20 cellular contexts compared by ENCODE assay signal in genomic region chr3:7315037-7315436, GRCh38.
"Had no signal": no experiment of that assay in that cellular context is flagged by ENCODE, and none has a peak within 500 bp of the region (broad histone marks: within the 10 kb centered on the region; RNA-seq: fewer than 3 reads in every experiment).

No MANE protein-coding gene starts in this region.

- H3K36me3 ChIP-seq: heart left ventricle, prostate gland, right lobe of liver, suprapubic skin, thyroid gland, upper lobe of left lung, uterus had no signal

- H3K9ac ChIP-seq: parathyroid adenoma had no signal

- H3K4me1 ChIP-seq: parathyroid adenoma, prostate gland, right lobe of liver, thyroid gland, uterus had no signal

- H3K27ac ChIP-seq: heart left ventricle, parathyroid adenoma, prostate gland, right lobe of liver, suprapubic skin, thyroid gland, upper lobe of left lung, uterus had no signal

- H2AFZ ChIP-seq: parathyroid adenoma had no signal

- H3K4me3 ChIP-seq: heart left ventricle, prostate gland, right lobe of liver, suprapubic skin, thyroid gland, upper lobe of left lung, uterus had no signal

- H3K9me3 ChIP-seq: prostate gland, suprapubic skin, thyroid gland, upper lobe of left lung, uterus had no signal

- H3K27me3 ChIP-seq: heart left ventricle, right lobe of liver, suprapubic skin, thyroid gland, upper lobe of left lung, uterus had no signal

- ATAC-seq: heart left ventricle; left colon; right lobe of liver; stimulated activated effector memory CD8-positive, alpha-beta T cell treated with anti-CD3 and anti-CD28 coated beads, Interleukin-12 subunit alpha, Interleukin-12 subunit beta, amount 100 ng/mL, for 72 hours; stimulated activated naive CD8-positive, alpha-beta T cell treated with anti-CD3 and anti-CD28 coated beads, Interleukin-15, Interleukin-2, amounts not matched to agents 100 U/mL and 50 U/mL, for 24 hours had no signal

- H3K79me2 ChIP-seq: parathyroid adenoma had no signal

- DNase-seq: dermis blood vessel endothelial cell; endodermal cell; erythroblast; foreskin melanocyte; heart left ventricle; hippocampal formation; left colon; mesendoderm; naive B cell; right lobe of liver; stimulated activated CD4-positive, alpha-beta T cell treated with anti-CD3 and anti-CD28 coated beads, Interleukin-4, amount 100 ng/mL, for 1 hour; stimulated activated CD8-positive, alpha-beta memory T cell treated with anti-CD3 and anti-CD28 coated beads, Interleukin-4, amount 100 ng/mL, for 48 hours; stimulated activated naive CD8-positive, alpha-beta T cell treated with anti-CD3 and anti-CD28 coated beads, Interleukin-15, Interleukin-2, amounts not matched to agents 100 U/mL and 50 U/mL, for 24 hours; thyroid gland; upper lobe of left lung; uterus had no signal
